In the genomic region with DNA sequence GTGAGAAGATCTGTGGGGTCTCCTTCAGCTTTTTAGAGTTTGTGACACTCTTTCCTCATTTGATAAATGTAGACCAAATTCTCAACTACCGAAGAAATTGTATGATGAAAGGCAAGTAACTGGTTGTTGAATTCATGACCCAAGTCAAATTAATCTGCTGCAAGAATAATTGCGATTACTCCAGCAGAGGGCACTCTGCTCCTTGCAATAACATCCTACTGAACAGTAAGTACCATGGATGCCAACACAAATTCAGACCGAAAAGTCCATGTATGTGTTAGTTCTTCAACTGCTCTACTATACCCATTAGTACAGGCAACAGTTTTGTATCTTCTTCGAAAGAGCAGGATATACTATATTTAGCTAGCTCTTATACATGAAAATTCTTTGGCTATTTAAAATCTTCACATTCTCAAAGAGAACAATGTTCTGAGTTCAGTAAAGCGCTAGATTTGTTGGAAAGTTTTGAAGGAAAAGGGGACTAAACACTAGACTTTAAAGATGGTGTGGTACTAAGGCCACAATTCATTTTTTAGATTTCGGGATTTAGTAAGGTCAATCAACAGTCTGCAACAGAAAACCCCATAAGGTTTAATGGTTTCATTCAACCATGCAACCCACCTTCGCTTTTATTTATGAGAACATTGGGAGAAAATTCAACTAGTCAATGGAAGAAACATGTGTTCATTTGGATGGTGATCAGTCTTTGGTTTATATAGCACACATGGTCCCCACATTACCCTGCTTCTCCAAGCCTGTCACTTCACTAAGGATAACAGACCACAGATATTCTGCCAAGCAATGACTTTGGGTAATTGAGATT, we compare ENCODE assay signal across 8 cellular contexts.
DNase-seq lines count a peak whose midpoint lies in the region; ATAC-seq and TF ChIP-seq lines count a peak whose summit lies in the region.

No MANE protein-coding gene starts in this region.

- TF ChIP-seq CTCF in HFF-Myc (IDR thresholded peaks at IDR 0.05; ENCODE audit: low read depth, low read length, missing control alignments) = peak; percentile 61
- TF ChIP-seq CTCF in choroid plexus epithelial cell (conservative IDR thresholded peaks at IDR 0.05; ENCODE audit: low read depth, low read length) = peak; percentile 80

- peak; percentile 49 for ATAC-seq in left colon

- H3K4me3 ChIP-seq in HFF-Myc (replicated peaks; ENCODE audit: low read depth, low read length) (no peak overlapping the region), choroid plexus epithelial cell (ENCODE audit: low read depth, low read length) (no peak overlapping the region)

- DNase-seq in NCI-H510A treated with DMSO at 0.1 percent for 48 hours (lab: John Stamatoyannopoulos, UW) (peak; percentile 46), NCI-H510A (lab: John Stamatoyannopoulos, UW) (no peak), HFF-Myc (ENCODE audit: extremely low read depth, low read depth) (peak; percentile 81), NCI-H1105 (lab: John Stamatoyannopoulos, UW) (peak; percentile 50), T-helper 1 cell (peak in 3 of 5 donors; percentile 8 to 57 (median 31)), choroid plexus epithelial cell (ENCODE audit: low read depth) (peak; percentile 95), left colon (peak; percentile 39 to 59)
- DNase-seq in stimulated activated CD4-positive, alpha-beta T cell treated with anti-CD3 and anti-CD28 coated beads, TNF-alpha, amount 100 ng/mL, for 24 hours (ENCODE audit: low read depth in 3 of 3) = peak; percentile 6 to 25 (median 17)

- intact Hi-C loops in left colon (cut with DNase I, micrococcal nuclease) = loop anchor here in 1 of 2 donors (2.0 kb wide), 1 partner anchor 273 kb away; no protein-coding TSS in a partner anchor
